ENCODE assay signal across 9 cellular contexts in genomic region chr5:141512390-141513020, GRCh38. TPM values are rescaled to one million over a fixed set of nuclear protein-coding genes. Genes with fewer than 3 reads are reported as not detected.
A peak's percentile ranks its signal among the peaks of the same experiment; 100 is the strongest.
DNase-seq lines count a peak whose midpoint lies in the region; ATAC-seq and TF ChIP-seq lines count a peak whose summit lies in the region.
"Had no signal": no experiment of that assay in that cellular context is flagged by ENCODE, and none has a peak within 500 bp of the region (broad histone marks: within the 10 kb centered on the region; RNA-seq: fewer than 3 reads in every experiment).

No MANE protein-coding gene starts in this region.

- no peak for ATAC-seq in HG02884 (IDR thresholded peaks at IDR 0.05; ENCODE audit: unreplicated experiment)

- 1 to 9% (median 2%) methylated on average over 32 of the region's 32 CpGs for WGBS in ovary, 3 donors
- WGBS in thyroid gland, 2 donors = 7 to 8% methylated on average over 28 to 30 of the region's 32 CpGs

- intact Hi-C loops in activated naive CD4-positive, alpha-beta T cell treated with anti-CD3 and anti-CD28 coated beads for 36 hours (cut with micrococcal nuclease) = loop anchor here (1.0 to 2.0 kb wide), 9 partner anchors 9 to 192 kb away; partner anchors contain the start of genes HDAC3, PCDHGA10, PCDHGA11 and PCDHGA12
- intact Hi-C loops in ovary (cut with DNase I) = loop anchor here in 3 of 4 donors (2.0 to 5.0 kb wide), 3 partner anchors 35 to 50 kb away; partner anchors contain the start of gene PCDHGC3 (in 3 of the 3)
- intact Hi-C loops in thyroid gland (cut with DNase I) = no loop called here

- peak overlapping the region; percentile 74 to 88 (median 85) for H3K4me3 Mint-ChIP-seq in CD8-positive, alpha-beta memory T cell
- H3K4me3 Mint-ChIP-seq in HFFc6 (peak overlapping the region; percentile 85), glutamatergic neuron (ENCODE audit: unreplicated experiment) (peak overlapping the region; percentile 88)
- peak overlapping the region; percentile 73 for H3K4me3 Mint-ChIP-seq in activated naive CD4-positive, alpha-beta T cell treated with anti-CD3 and anti-CD28 coated beads for 36 hours

- H3K9me3 Mint-ChIP-seq in CD8-positive, alpha-beta memory T cell = no peaks in the 10 kb centered on the region
- H3K9me3 Mint-ChIP-seq in HFFc6 (no peaks in the 10 kb centered on the region), glutamatergic neuron (ENCODE audit: unreplicated experiment) (peaks cover 31% of the 10 kb centered on the region)
- H3K9me3 Mint-ChIP-seq in activated naive CD4-positive, alpha-beta T cell treated with anti-CD3 and anti-CD28 coated beads for 36 hours = no peaks in the 10 kb centered on the region

- peak overlapping the region; percentile 65 for H3K4me3 ChIP-seq in CD8-positive, alpha-beta memory T cell (ENCODE audit: low read length)
- H3K4me3 ChIP-seq in ovary (peak overlapping the region; percentile 64), thyroid gland (replicated peaks in 1 of 3) (peak overlapping the region in 2 of 3 donors; percentile 36 to 47)

- peaks cover 23% of the 10 kb centered on the region for H3K36me3 ChIP-seq in CD8-positive, alpha-beta memory T cell (ENCODE audit: insufficient read depth, low read length)
- H3K36me3 ChIP-seq in ovary = no peaks in the 10 kb centered on the region
- H3K36me3 ChIP-seq in thyroid gland = peaks cover 9 to 13% of the 10 kb centered on the region in 2 donors

- H3K27me3 Mint-ChIP-seq in CD8-positive, alpha-beta memory T cell = peaks cover 0 to 1% of the 10 kb centered on the region in 2 donors
- H3K27me3 Mint-ChIP-seq in HFFc6 (ENCODE audit: insufficient read depth) (peaks cover 22% of the 10 kb centered on the region), glutamatergic neuron (ENCODE audit: unreplicated experiment) (peaks cover 20% of the 10 kb centered on the region)
- H3K27me3 Mint-ChIP-seq in activated naive CD4-positive, alpha-beta T cell treated with anti-CD3 and anti-CD28 coated beads for 36 hours (ENCODE audit: low read depth) = no peaks in the 10 kb centered on the region

- DNase-seq in CD8-positive, alpha-beta memory T cell = peak; percentile 67 to 88 (median 79)
- DNase-seq in HFFc6 (peak; percentile 43), RWPE1 (ENCODE audit: low spot score) (peak; percentile 38), glutamatergic neuron (peak; percentile 91), ovary (peak; percentile 82 to 91 (median 89)), thyroid gland (peak; percentile 86 to 92)
- DNase-seq in activated naive CD4-positive, alpha-beta T cell treated with anti-CD3 and anti-CD28 coated beads for 36 hours = peak; percentile 92

- H3K27ac ChIP-seq in CD8-positive, alpha-beta memory T cell (ENCODE audit: low read depth, low read length) = no peak overlapping the region
- H3K27ac ChIP-seq in RWPE1 = peak overlapping the region; percentile 99
- H3K27ac ChIP-seq in ovary = peak overlapping the region; percentile 74 to 82
- H3K27ac ChIP-seq in thyroid gland = peak overlapping the region; percentile 28 to 91 (median 70)

- H3K27ac Mint-ChIP-seq in CD8-positive, alpha-beta memory T cell = peak overlapping the region in 7 of 8 donors; percentile 10 to 75 (median 59)
- peak overlapping the region; percentile 96 for H3K27ac Mint-ChIP-seq in HFFc6
- H3K27ac Mint-ChIP-seq in activated naive CD4-positive, alpha-beta T cell treated with anti-CD3 and anti-CD28 coated beads for 36 hours = peak overlapping the region; percentile 41
- peak overlapping the region; percentile 97 for H3K27ac Mint-ChIP-seq in glutamatergic neuron (ENCODE audit: unreplicated experiment)

- peaks cover 6 to 38% (median 12%) of the 10 kb centered on the region in 3 donors for H3K36me3 Mint-ChIP-seq in CD8-positive, alpha-beta memory T cell
- H3K36me3 Mint-ChIP-seq in HFFc6 (ENCODE audit: low read depth) (peaks cover 33% of the 10 kb centered on the region), glutamatergic neuron (ENCODE audit: unreplicated experiment) (peaks cover 9% of the 10 kb centered on the region)
- H3K36me3 Mint-ChIP-seq in activated naive CD4-positive, alpha-beta T cell treated with anti-CD3 and anti-CD28 coated beads for 36 hours (ENCODE audit: low read depth) = peaks cover 2% of the 10 kb centered on the region

- no peaks in the 10 kb centered on the region for H3K27me3 ChIP-seq in CD8-positive, alpha-beta memory T cell (ENCODE audit: insufficient read depth, low read length, poor library complexity, severe bottlenecking)
- H3K27me3 ChIP-seq in ovary = no peaks in the 10 kb centered on the region
- H3K27me3 ChIP-seq in thyroid gland = no peaks in the 10 kb centered on the region

- no peaks in the 10 kb centered on the region for H3K9me3 ChIP-seq in CD8-positive, alpha-beta memory T cell (ENCODE audit: low read length)
- H3K9me3 ChIP-seq in ovary = no peaks in the 10 kb centered on the region
- no peaks in the 10 kb centered on the region for H3K9me3 ChIP-seq in thyroid gland

- POLR2A ChIA-PET in CD8-positive, alpha-beta memory T cell (lab: Charles Lee) = interaction anchor here (0.6 to 1.3 kb wide), 2 partner anchors 192 to 194 kb away, joined by 3 to 5 read pairs; partner anchors contain the start of gene TAF7
- POLR2A ChIA-PET in RWPE1 (lab: Yijun Ruan, JAX; ENCODE audit: low non-redundant PET) = no interaction called here

- peak; percentile 99 for TF ChIP-seq CTCF in HFFc6 (IDR thresholded peaks at IDR 0.05)
- TF ChIP-seq CTCF in RWPE1 (conservative IDR thresholded peaks at IDR 0.05; ENCODE audit: low read depth) = no peak; the same call in 1 of the 2 replicates
- peak; percentile 97 for TF ChIP-seq CTCF in glutamatergic neuron (IDR thresholded peaks at IDR 0.05; ENCODE audit: partially characterized antibody, unreplicated experiment)
- peak; percentile 76 to 82 (median 80) for TF ChIP-seq CTCF in ovary (IDR thresholded peaks at IDR 0.05)
- TF ChIP-seq CTCF in thyroid gland (IDR thresholded peaks at IDR 0.05) = peak; percentile 65 to 94 (median 80)

- H3K4me1 Mint-ChIP-seq in CD8-positive, alpha-beta memory T cell = peaks cover 27 to 39% (median 33%) of the 10 kb centered on the region in 3 donors
- H3K4me1 Mint-ChIP-seq in HFFc6 (ENCODE audit: low read depth) (peaks cover 91% of the 10 kb centered on the region), glutamatergic neuron (ENCODE audit: low read depth, unreplicated experiment) (peaks cover 58% of the 10 kb centered on the region)
- peaks cover 33% of the 10 kb centered on the region for H3K4me1 Mint-ChIP-seq in activated naive CD4-positive, alpha-beta T cell treated with anti-CD3 and anti-CD28 coated beads for 36 hours (ENCODE audit: low read depth)

- TF ChIP-seq POLR2A in ovary (IDR thresholded peaks at IDR 0.05) (no peak), thyroid gland (IDR thresholded peaks at IDR 0.05) (no peak)

- CTCF ChIA-PET in CD8-positive, alpha-beta memory T cell (lab: Charles Lee) = interaction anchor here (0.6 to 7.9 kb wide), 20 partner anchors 11 to 304 kb away, joined by 3 to 67 read pairs (median 4); partner anchors contain the start of genes PCDHB12, PCDHGA10, PCDHGA12 and TAF7
- CTCF ChIA-PET in RWPE1 (lab: Yijun Ruan, JAX) = interaction anchor here (0.6 to 2.7 kb wide), 22 partner anchors 9 to 793 kb away, joined by 3 to 15 read pairs (median 4); partner anchors contain the start of genes PCDHGB7, PCDHGC4 and PCDHGC5
- CTCF ChIA-PET in activated naive CD4-positive, alpha-beta T cell treated with anti-CD3 and anti-CD28 coated beads for 36 hours (lab: Charles Lee) = interaction anchor here (0.5 to 8.9 kb wide), 36 partner anchors 11 to 692 kb away, joined by 3 to 96 read pairs (median 5); partner anchors contain the start of genes HDAC3, PCDHGA10, PCDHGA11 and PCDHGA12

- no peak for TF ChIP-seq EP300 in ovary (IDR thresholded peaks at IDR 0.05)

- peaks cover 23% of the 10 kb centered on the region for H3K4me1 ChIP-seq in CD8-positive, alpha-beta memory T cell (ENCODE audit: insufficient read depth, low read length)
- H3K4me1 ChIP-seq in ovary (ENCODE audit: insufficient read depth) (peaks cover 16% of the 10 kb centered on the region), thyroid gland (peaks cover 27 to 57% of the 10 kb centered on the region in 2 donors)

RNA-seq across cellular contexts. Expression of gene PCDHGC5, which starts 23.6 kb away (rescaled TPM):
- not detected for total RNA-seq in CD8-positive, alpha-beta memory T cell
- polyA plus RNA-seq in CD8-positive, alpha-beta memory T cell = not detected
- 1 to 10 TPM; 2.3 to 5.7 (median 2.7) TPM for total RNA-seq in HFFc6 (2021; fragmentation: NEBNext Ultra II Directional; extraction: Animal tissue kit (Norgen Biotek cat#: 25700))
- not detected for total RNA-seq in activated naive CD4-positive, alpha-beta T cell treated with anti-CD3 and anti-CD28 coated beads for 36 hours
- total RNA-seq in glutamatergic neuron (ENCODE audit: unreplicated experiment) (4.0 TPM), ovary (1 to 10 TPM; 1.4 to 3.5 (median 2.0) TPM), thyroid gland (1 to 10 TPM; 1.8 to 3.4 (median 2.1) TPM)
- polyA plus RNA-seq in ovary = under 1 TPM; 0.19 to 0.48 TPM
- total RNA-seq: T-helper 1 cell treated with Interleukin-12 subunit alpha and Interleukin-12 subunit beta and Interleukin-4 antibody, amounts not matched to agents 30 ng/mL and 1 ng/mL, for 36 hours had no signal

RNA-seq across cellular contexts. Expression of gene PCDHGC4, which starts 27.7 kb away (rescaled TPM):
- total RNA-seq in CD8-positive, alpha-beta memory T cell = not detected
- not detected for polyA plus RNA-seq in CD8-positive, alpha-beta memory T cell
- 1 to 10 TPM in 1 of 6 experiments, under 1 TPM in 5; 0.34 to 1.4 (median 0.62) TPM for total RNA-seq in HFFc6 (2021; fragmentation: NEBNext Ultra II Directional; extraction: Animal tissue kit (Norgen Biotek cat#: 25700))
- not detected for total RNA-seq in activated naive CD4-positive, alpha-beta T cell treated with anti-CD3 and anti-CD28 coated beads for 36 hours
- total RNA-seq in glutamatergic neuron (ENCODE audit: unreplicated experiment) (6.7 TPM), ovary (1 to 10 TPM; 1.0 to 4.5 (median 2.4) TPM), thyroid gland (10 to 100 TPM in 1 of 4 donors, 1 to 10 TPM in 3; 2.5 to 10.7 (median 4.8) TPM)
- under 1 TPM; 0.22 to 0.32 TPM for polyA plus RNA-seq in ovary
- total RNA-seq: T-helper 1 cell treated with Interleukin-12 subunit alpha and Interleukin-12 subunit beta and Interleukin-4 antibody, amounts not matched to agents 30 ng/mL and 1 ng/mL, for 36 hours had no signal

RNA-seq across cellular contexts. Expression of gene PCDHGC3, which starts 36.7 kb away (rescaled TPM):
- under 1 TPM; 0.11 to 0.15 TPM for total RNA-seq in CD8-positive, alpha-beta memory T cell
- not detected for polyA plus RNA-seq in CD8-positive, alpha-beta memory T cell
- 100 to 1,000 TPM; 126 to 150 (median 132) TPM for total RNA-seq in HFFc6 (2021; fragmentation: NEBNext Ultra II Directional; extraction: Animal tissue kit (Norgen Biotek cat#: 25700))
- under 1 TPM; 0.12 to 0.17 TPM for total RNA-seq in activated naive CD4-positive, alpha-beta T cell treated with anti-CD3 and anti-CD28 coated beads for 36 hours
- total RNA-seq in glutamatergic neuron (ENCODE audit: unreplicated experiment) (40.1 TPM), ovary (10 to 100 TPM; 19.6 to 85.3 (median 67.7) TPM), thyroid gland (10 to 100 TPM; 24.7 to 31.5 (median 27.6) TPM)
- polyA plus RNA-seq in ovary = 10 to 100 TPM; 63.1 to 92.9 TPM
- total RNA-seq: T-helper 1 cell treated with Interleukin-12 subunit alpha and Interleukin-12 subunit beta and Interleukin-4 antibody, amounts not matched to agents 30 ng/mL and 1 ng/mL, for 36 hours had no signal

Comparison
In these comparisons a context has a peak if more than half of its experiments do, and no peak if none do; other contexts are left out.
1. DNase-seq: peak in every context shown above with its lines; median percentile 92 in activated naive CD4-positive, alpha-beta T cell treated with anti-CD3 and anti-CD28 coated beads for 36 hours; 91 in glutamatergic neuron; 89 in ovary; 89 in thyroid gland; 79 in CD8-positive, alpha-beta memory T cell; 43 in HFFc6; 38 in RWPE1.
2. H3K27ac Mint-ChIP-seq: peak in every context shown above with its lines; median percentile 97 in glutamatergic neuron; 96 in HFFc6; 59 in CD8-positive, alpha-beta memory T cell; 41 in activated naive CD4-positive, alpha-beta T cell treated with anti-CD3 and anti-CD28 coated beads for 36 hours.
3. RNA of gene PCDHGC3, which starts 36.7 kb away (total RNA-seq): 126 to 150 TPM in HFFc6, 19.6 to 85.3 TPM in ovary, 40.1 TPM in glutamatergic neuron (single experiment) and 24.7 to 31.5 TPM in thyroid gland; 0.12 to 0.17 TPM in activated naive CD4-positive, alpha-beta T cell treated with anti-CD3 and anti-CD28 coated beads for 36 hours and 0.11 to 0.15 TPM in CD8-positive, alpha-beta memory T cell; every median in the first group is over 10 times any median in the second.
4. Peak in every context shown above with its lines, with median percentiles within 50 percentile points of each other: H3K4me3 ChIP-seq and H3K4me3 Mint-ChIP-seq.